In the genomic region with DNA sequence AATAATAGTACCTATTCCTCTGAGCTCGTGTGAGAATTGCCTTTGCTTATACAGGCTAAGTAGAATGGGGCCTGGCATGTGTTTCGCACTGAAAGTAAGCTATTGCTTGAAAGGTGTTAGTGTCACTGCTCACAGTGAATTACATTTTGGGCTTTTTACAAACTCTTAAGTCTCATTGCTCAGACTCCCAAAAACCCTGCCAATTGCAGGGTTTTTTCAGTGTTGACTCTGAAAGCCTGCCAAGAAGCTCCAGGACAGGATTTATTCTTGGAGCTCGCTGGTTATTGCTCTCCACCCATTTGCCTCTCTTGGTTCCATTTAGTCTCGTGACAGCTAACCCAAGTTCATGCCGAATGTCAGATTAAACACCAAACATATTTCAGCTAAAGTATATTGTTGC, we compare ENCODE assay signal across 14 cellular contexts. TPM values are rescaled to one million over a fixed set of nuclear protein-coding genes. Genes with fewer than 3 reads are reported as not detected.
DNase-seq lines count a peak whose midpoint lies in the region; ATAC-seq and TF ChIP-seq lines count a peak whose summit lies in the region.
"Had no signal": no experiment of that assay in that cellular context is flagged by ENCODE, and none has a peak within 500 bp of the region (broad histone marks: within the 10 kb centered on the region; RNA-seq: fewer than 3 reads in every experiment).

No MANE protein-coding gene starts in this region.

- TF ChIP-seq CTCF in AG09319 (IDR thresholded peaks at IDR 0.05; ENCODE audit: low read depth, low read length) (no peak), osteoblast (IDR thresholded peaks at IDR 0.05; ENCODE audit: extremely low read depth, low read depth, low read length) (no peak)

- peaks cover 7% of the 10 kb centered on the region for H3K4me1 ChIP-seq in osteoblast (ENCODE audit: insufficient read depth, low read length)

- peak overlapping the region; percentile 19 for H3K4me2 ChIP-seq in osteoblast (ENCODE audit: insufficient read depth, low read length)
- H3K4me2 ChIP-seq: BLaER1 treated with 17β-estradiol and CSF1 and Interleukin-3, amounts not matched to agents 10 nM and 100 nM had no signal

- H4K20me1 ChIP-seq in osteoblast (ENCODE audit: insufficient read depth, low read length): no peaks in the 10 kb centered on the region
- H4K20me1 ChIP-seq: BLaER1 treated with 17β-estradiol and CSF1 and Interleukin-3, amounts not matched to agents 10 nM and 100 nM had no signal

- no peak overlapping the region for H3K27ac ChIP-seq in osteoblast (ENCODE audit: low read depth, low read length)
- H3K27ac ChIP-seq: BLaER1 treated with 17β-estradiol and CSF1 and Interleukin-3, amounts not matched to agents 10 nM and 100 nM had no signal

- no peak overlapping the region for H3K4me3 ChIP-seq in osteoblast (ENCODE audit: insufficient read depth, low read length)
- H3K4me3 ChIP-seq: BLaER1 treated with 17β-estradiol and CSF1 and Interleukin-3, amounts not matched to agents 10 nM and 100 nM had no signal

- H3K79me2 ChIP-seq in osteoblast (ENCODE audit: insufficient read depth, low read length): no peaks in the 10 kb centered on the region

- peaks cover 69% of the 10 kb centered on the region for H3K36me3 ChIP-seq in osteoblast (ENCODE audit: insufficient read depth, low read length)

- DNase-seq in AG09319 (ENCODE audit: extremely low read depth, low read depth) (peak; percentile 56), NCI-H446 (lab: John Stamatoyannopoulos, UW) (peak; percentile 88 to 95), fibroblast of the conjunctiva (ENCODE audit: low read depth) (peak; percentile 83), osteoblast (ENCODE audit: insufficient read length, low spot score, missing footprints) (no peak), iPS-NIHi7 (ENCODE audit: extremely low spot score) (no peak)
- DNase-seq: activated T-cell treated with anti-CD3 and anti-CD28 coated beads, Interleukin-2, amount 50 U/mL, for 24 hours; endodermal cell; mammary epithelial cell; NCI-H526 treated with DMSO at 0.1 percent for 48 hours; stimulated activated CD4-positive, alpha-beta T cell treated with anti-CD3 and anti-CD28 coated beads, Interleukin-1b, Interleukin-23, amount 100 ng/mL, for 48 hours had no signal

- H2AFZ ChIP-seq in osteoblast (ENCODE audit: low read length): no peak overlapping the region

- ATAC-seq in GM18858 (IDR thresholded peaks at IDR 0.05; ENCODE audit: unreplicated experiment) (no peak), HG02870 (IDR thresholded peaks at IDR 0.05; ENCODE audit: unreplicated experiment) (no peak), GM18502 (IDR thresholded peaks at IDR 0.05; ENCODE audit: poor library complexity, unreplicated experiment) (no peak)

- H3K27me3 ChIP-seq in osteoblast (ENCODE audit: insufficient read depth, low read length): no peaks in the 10 kb centered on the region
- H3K27me3 ChIP-seq: BLaER1 treated with 17β-estradiol and CSF1 and Interleukin-3, amounts not matched to agents 10 nM and 100 nM had no signal

- no peaks in the 10 kb centered on the region for H3K9me3 ChIP-seq in osteoblast (ENCODE audit: low read depth, low read length)
- H3K9me3 ChIP-seq: BLaER1 treated with 17β-estradiol and CSF1 and Interleukin-3, amounts not matched to agents 10 nM and 100 nM had no signal

RNA-seq across cellular contexts. Expression of a gene that starts 39.8 kb away (rescaled TPM):
- 4.3 and 4.4 TPM in 2 replicates for total RNA-seq in osteoblast

RNA-seq across cellular contexts. Expression of a gene that starts 58.4 kb away (rescaled TPM):
- 55.4 and 63.9 TPM in 2 replicates for total RNA-seq in osteoblast

Comparison
In these comparisons a context has a peak if more than half of its experiments do, and no peak if none do; other contexts are left out.
1. DNase-seq: peak in AG09319 (single experiment), NCI-H446 (2 of 2) and fibroblast of the conjunctiva (single experiment); none in osteoblast (single experiment) and iPS-NIHi7 (single experiment).